ENCODE assay signal across 8 cellular contexts in the genomic region with DNA sequence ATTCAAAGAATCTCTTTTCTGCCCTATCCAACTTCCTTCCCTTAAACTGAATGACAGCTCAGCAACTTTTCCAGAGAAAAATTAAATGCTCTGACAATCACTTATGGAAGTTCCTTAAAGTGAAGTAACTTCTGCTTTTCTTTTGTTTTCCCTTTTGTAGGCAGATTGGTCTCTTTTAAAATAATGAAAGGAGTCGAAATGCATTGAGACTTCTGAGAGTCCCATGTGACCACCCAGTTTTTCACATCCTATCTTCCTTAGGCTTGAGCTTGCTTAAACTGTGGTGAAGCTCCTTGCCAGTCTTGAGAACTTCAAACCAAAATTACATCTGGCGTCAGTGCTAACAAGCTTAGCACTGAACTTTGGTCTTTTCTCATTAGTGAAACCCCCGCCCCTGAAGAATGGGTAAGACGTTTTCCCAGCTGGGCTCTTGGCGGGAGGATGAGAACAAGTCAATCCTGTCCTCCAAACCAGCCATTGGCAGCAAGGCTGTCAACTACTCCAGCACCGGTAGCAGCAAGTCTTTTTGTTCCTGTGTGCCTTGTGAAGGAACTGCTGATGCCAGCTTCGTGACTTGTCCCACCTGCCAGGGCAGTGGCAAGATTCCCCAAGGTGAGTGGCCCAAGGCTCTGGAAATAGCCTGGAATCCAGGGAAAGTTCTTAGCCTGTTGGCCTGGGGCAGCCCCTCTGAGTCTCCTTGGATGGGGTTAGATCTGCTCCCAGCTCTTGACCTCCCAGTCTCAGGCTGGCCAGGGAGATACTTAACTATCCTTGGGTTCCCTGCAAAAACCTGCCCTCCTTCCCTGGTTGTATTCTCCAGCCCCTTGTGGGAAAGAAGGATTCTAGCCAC. TPM values are rescaled to one million over a fixed set of nuclear protein-coding genes. Genes with fewer than 3 reads are reported as not detected.
DNase-seq lines count a peak whose midpoint lies in the region; ATAC-seq and TF ChIP-seq lines count a peak whose summit lies in the region.

No MANE protein-coding gene starts in this region.

- H3K9me3 Mint-ChIP-seq in memory B cell: no peaks in the 10 kb centered on the region

- DNase-seq in A673 (ENCODE audit: low spot score): no peak
- DNase-seq in astrocyte of the hippocampus (ENCODE audit: low read depth, low spot score): peak; percentile 5
- DNase-seq in memory B cell (ENCODE audit: low spot score in 2 of 2): no peak
- no peak for DNase-seq in COLO829 (ENCODE audit: low spot score)
- no peak for DNase-seq in NCI-H2029 treated with DMSO at 0.1 percent for 48 hours (lab: John Stamatoyannopoulos, UW)
- DNase-seq in hepatic stellate cell (ENCODE audit: low spot score): no peak

- H3K27ac ChIP-seq in A673 (ENCODE audit: low read depth, low read length, poor library complexity, severe bottlenecking) (no peak overlapping the region), HUES48 (ENCODE audit: low read depth, low read length) (no peak overlapping the region)

- peaks cover 21% of the 10 kb centered on the region for H3K36me3 Mint-ChIP-seq in memory B cell

- peak overlapping the region; percentile 93 for H3K27ac Mint-ChIP-seq in memory B cell

- H3K4me1 ChIP-seq in A673 (ENCODE audit: insufficient read depth, low read length, poor library complexity, severe bottlenecking): no peaks in the 10 kb centered on the region
- H3K4me1 ChIP-seq in HUES48 (ENCODE audit: control insufficient read depth, insufficient read depth, low read length): peaks cover 13% of the 10 kb centered on the region

- no peak for TF ChIP-seq CTCF in A673 (conservative IDR thresholded peaks at IDR 0.05; ENCODE audit: low read depth, low read length)

- intact Hi-C loops in A673 (cut with micrococcal nuclease; ENCODE audit: unreplicated experiment): no loop called here

- peaks cover 27% of the 10 kb centered on the region for H3K4me1 Mint-ChIP-seq in memory B cell

- no peaks in the 10 kb centered on the region for H3K27me3 Mint-ChIP-seq in memory B cell

- no TSS peak for BruUV-seq in A673 (replicated peaks; lab: Mats Ljungman, UMichigan)

- H3K4me3 ChIP-seq in A673 (ENCODE audit: low read depth, low read length, poor library complexity, severe bottlenecking) (peak overlapping the region; percentile 50), HUES48 (ENCODE audit: low read depth, low read length) (peak overlapping the region; percentile 76)

- CTCF ChIA-PET in A673 (lab: Charles Lee): interaction anchor here (1.0 kb wide), 1 partner anchor 41 kb away, joined by 9 read pairs; no protein-coding TSS in a partner anchor

- POLR2A ChIA-PET in A673 (lab: Charles Lee; ENCODE audit: low non-redundant PET): no interaction called here

- H3K36me3 ChIP-seq in A673 (ENCODE audit: insufficient read depth, low read length, poor library complexity, severe bottlenecking): no peaks in the 10 kb centered on the region
- H3K36me3 ChIP-seq in HUES48 (ENCODE audit: control insufficient read depth, insufficient read depth, low read length): peaks cover 15% of the 10 kb centered on the region; the same call in 1 of the 2 replicates

- H3K27me3 ChIP-seq in A673 (replicated peaks; ENCODE audit: insufficient read depth, low read depth, low read length, poor library complexity): no peaks in the 10 kb centered on the region
- no peaks in the 10 kb centered on the region for H3K27me3 ChIP-seq in HUES48 (ENCODE audit: control insufficient read depth, insufficient read depth, low read length)

- H3K9ac ChIP-seq in HUES48 (ENCODE audit: low read depth, low read length): no peak overlapping the region

- ATAC-seq in memory B cell (ENCODE audit: low read depth) (no peak), HG02642 (IDR thresholded peaks at IDR 0.05; ENCODE audit: poor library complexity, unreplicated experiment) (no peak)

- H3K9me3 ChIP-seq in A673 (ENCODE audit: low read depth, low read length, poor library complexity, severe bottlenecking) (no peaks in the 10 kb centered on the region), HUES48 (ENCODE audit: control insufficient read depth, insufficient read depth, low read length) (no peaks in the 10 kb centered on the region)

- H3K4me3 Mint-ChIP-seq in memory B cell: peak overlapping the region; percentile 94

RNA-seq across cellular contexts. Expression of a gene that starts 1.2 kb away (rescaled TPM):
- 1.8 and 2.1 TPM in 2 replicates for total RNA-seq in A673 (2021)

RNA-seq across cellular contexts. Expression of a gene that starts 15.6 kb away (rescaled TPM):
- not detected in 2 replicates for total RNA-seq in A673 (2021)

RNA-seq across cellular contexts. Expression of a gene that starts 20.9 kb away (rescaled TPM):
- 3,906 and 4,067 TPM in 2 replicates for total RNA-seq in A673 (2021)

RNA-seq across cellular contexts. Expression of a gene that starts 41.9 kb away (rescaled TPM):
- total RNA-seq in A673 (2021): 19.5 and 23.0 TPM in 2 replicates
